Comparison of ENCODE assay signal across 8 cellular contexts in genomic region chr2:178112202-178113152, GRCh38. TPM values are rescaled to one million over a fixed set of nuclear protein-coding genes. Genes with fewer than 3 reads are reported as not detected.
DNase-seq lines count a peak whose midpoint lies in the region; ATAC-seq and TF ChIP-seq lines count a peak whose summit lies in the region.

Gene RBM45 (plus strand): TSS chr2:178112437. CDS start chr2:178112547, 110 bp downstream.

- peak within 1 kb of the TSS; percentile 92 for H3K4me3 ChIP-seq in Jurkat, Clone E6-1 (ENCODE audit: low read length)
- peak within 1 kb of the TSS; percentile 83 to 87 (median 86) for H3K4me3 ChIP-seq in esophagus muscularis mucosa

- H3K4me3 Mint-ChIP-seq in activated T-cell treated with anti-CD3 and anti-CD28 coated beads, Interleukin-2, amount 50 U/mL, for 24 hours, result peak within 1 kb of the TSS; percentile 97

- TF ChIP-seq POLR2A in esophagus muscularis mucosa (IDR thresholded peaks at IDR 0.05; ENCODE audit: low read depth), result no peak

- under 1% methylated on average over 32 of the region's 60 CpGs for WGBS in esophagus muscularis mucosa

- peaks cover 41% of the 10 kb centered on the region for H3K4me1 Mint-ChIP-seq in activated T-cell treated with anti-CD3 and anti-CD28 coated beads, Interleukin-2, amount 50 U/mL, for 24 hours (ENCODE audit: low read depth)

- H3K36me3 Mint-ChIP-seq in activated T-cell treated with anti-CD3 and anti-CD28 coated beads, Interleukin-2, amount 50 U/mL, for 24 hours (ENCODE audit: low read depth), result peaks cover 36% of the 10 kb centered on the region

- H3K27me3 ChIP-seq in esophagus muscularis mucosa, result peaks cover 0 to 6% (median 0%) of the 10 kb centered on the region in 4 donors

- H3K27ac Mint-ChIP-seq in activated T-cell treated with anti-CD3 and anti-CD28 coated beads, Interleukin-2, amount 50 U/mL, for 24 hours, result peak within 1 kb of the TSS; percentile 95

- no peaks in the 10 kb centered on the region for H3K27me3 Mint-ChIP-seq in activated T-cell treated with anti-CD3 and anti-CD28 coated beads, Interleukin-2, amount 50 U/mL, for 24 hours

- ATAC-seq in GM21619 (IDR thresholded peaks at IDR 0.05; ENCODE audit: unreplicated experiment), result peak; percentile 86

- H3K36me3 ChIP-seq in esophagus muscularis mucosa, result peaks cover 0 to 2% (median under 1%) of the 10 kb centered on the region in 4 donors

- DNase-seq in DMS79 treated with DMSO at 0.1 percent for 48 hours (lab: John Stamatoyannopoulos, UW) (peak; percentile 88), esophagus muscularis mucosa (ENCODE audit: extremely low spot score) (peak; percentile 97), myocyte (ENCODE audit: low read depth) (peak; percentile 92)
- peak; percentile 72 for DNase-seq in Jurkat, Clone E6-1 (ENCODE audit: low read depth, low spot score)
- peak; percentile 91 for DNase-seq in activated T-cell treated with anti-CD3 and anti-CD28 coated beads, Interleukin-2, amount 50 U/mL, for 24 hours
- peak; percentile 75 to 79 for DNase-seq in stimulated activated CD8-positive, alpha-beta memory T cell treated with anti-CD3 and anti-CD28 coated beads, Interleukin-7, amount 100 ng/mL, for 48 hours (ENCODE audit: extremely low read depth in 1 of 2, low read depth in 1 of 2)

- peak within 1 kb of the TSS; percentile 79 to 86 (median 82) for H3K27ac ChIP-seq in esophagus muscularis mucosa (replicated peaks in 1 of 4)

- H3K4me1 ChIP-seq in esophagus muscularis mucosa, result peaks cover 7 to 21% (median 20%) of the 10 kb centered on the region in 4 donors

- intact Hi-C loops in esophagus muscularis mucosa (cut with DNase I), result loop anchor here (5.0 kb wide), 2 partner anchors 170 to 300 kb away; no protein-coding TSS in a partner anchor

- H3K9me3 Mint-ChIP-seq in activated T-cell treated with anti-CD3 and anti-CD28 coated beads, Interleukin-2, amount 50 U/mL, for 24 hours, result no peaks in the 10 kb centered on the region

- TF ChIP-seq EP300 in esophagus muscularis mucosa (IDR thresholded peaks at IDR 0.05), result no peak

- no peaks in the 10 kb centered on the region for H3K9me3 ChIP-seq in esophagus muscularis mucosa

- peak; percentile 91 to 98 (median 96) for TF ChIP-seq CTCF in esophagus muscularis mucosa (IDR thresholded peaks at IDR 0.05)

TF ChIP-seq in PFSK-1, 5 proteins besides CTCF, POLR2A, EP300 and RAD21:
- TF ChIP-seq POLR2AphosphoS5 (IDR thresholded peaks at IDR 0.05; ENCODE audit: low read depth, low read length) (peak; percentile 93), SIN3A (IDR thresholded peaks at IDR 0.05; ENCODE audit: borderline replicate concordance, insufficient read depth, low read length) (peak; percentile 93), FOXP2 (optimal IDR thresholded peaks at IDR 0.05; ENCODE audit: borderline replicate concordance, extremely low read depth, extremely low read length, insufficient read depth) (peak; percentile 82), REST (IDR thresholded peaks at IDR 0.05; ENCODE audit: insufficient read depth in 1 of 2, low read depth in 2 of 2, low read length in 2 of 2) (peak; percentile 86 to 92), TAF1 (IDR thresholded peaks at IDR 0.05; ENCODE audit: borderline replicate concordance, insufficient read depth, low read length) (peak; percentile 89)

RNA-seq across cellular contexts. Expression of gene RBM45, which starts in this region (rescaled TPM):
- 11.9 TPM for polyA plus RNA-seq in Jurkat, Clone E6-1 (2012; ENCODE audit: insufficient read depth, insufficient read length)
- polyA plus RNA-seq in PFSK-1 (2012; ENCODE audit: insufficient read length, low read depth), result 6.2 TPM
- total RNA-seq in esophagus muscularis mucosa (10 to 100 TPM in 1 of 4 donors, 1 to 10 TPM in 3; 5.6 to 13.7 (median 7.4) TPM), myocyte (12.3 and 12.7 TPM in 2 replicates)
- polyA plus RNA-seq in myocyte (2012), result 7.3 TPM

Comparison
In these comparisons a context has a peak if more than half of its experiments do, and no peak if none do; other contexts are left out.
1. Peak in every context shown above with its lines: DNase-seq, ATAC-seq, H3K4me3 ChIP-seq and H3K27ac ChIP-seq.